Comparison of ENCODE assay signal across 1 cellular context in genomic region chr2:171434671-171434980, GRCh38.
A peak's percentile ranks its signal among the peaks of the same experiment; 100 is the strongest.
TF ChIP-seq lines count a peak whose summit lies in the region.

No MANE protein-coding gene starts in this region.

TF ChIP-seq in HepG2, 621 proteins besides CTCF, POLR2A, EP300 and RAD21 (continued from another document):
- TF ChIP-seq DRAP1 (CRISPR knock-in tag; IDR thresholded peaks at IDR 0.05) (0 out of 2 replicates have a peak, but pooled peaks have one; percentile 22), MAF1 (CRISPR knock-in tag; IDR thresholded peaks at IDR 0.05; ENCODE audit: borderline replicate concordance) (no peak), HNRNPK (IDR thresholded peaks at IDR 0.05; ENCODE audit: low read depth, low read length, poor library complexity, severe bottlenecking) (peak; percentile 10), ZNF674 (CRISPR knock-in tag; IDR thresholded peaks at IDR 0.05; ENCODE audit: low read depth) (peak; percentile 61; the same call in 1 of the 2 replicates), ZNF691 (CRISPR knock-in tag; IDR thresholded peaks at IDR 0.05; ENCODE audit: borderline replicate concordance, low read depth) (no peak), KMT2B (CRISPR knock-in tag; IDR thresholded peaks at IDR 0.05) (no peak), ZBTB42 (CRISPR knock-in tag; IDR thresholded peaks at IDR 0.05) (0 out of 2 replicates have a peak, but pooled peaks have one; percentile 69), ZBTB8A (CRISPR knock-in tag; IDR thresholded peaks at IDR 0.05; ENCODE audit: borderline replicate concordance, low read depth) (0 out of 2 replicates have a peak, but pooled peaks have one; percentile 58), MXD3 (CRISPR knock-in tag; IDR thresholded peaks at IDR 0.05) (peak; percentile 20; the same call in 1 of the 2 replicates), KLF15 (CRISPR knock-in tag; IDR thresholded peaks at IDR 0.05; ENCODE audit: borderline replicate concordance) (0 out of 2 replicates have a peak, but pooled peaks have one; percentile 3), FOXK1 (CRISPR knock-in tag; IDR thresholded peaks at IDR 0.05; ENCODE audit: borderline replicate concordance, low read depth) (no peak), RERE (CRISPR knock-in tag; IDR thresholded peaks at IDR 0.05; ENCODE audit: low read depth) (0 out of 2 replicates have a peak, but pooled peaks have one; percentile 2), ZBTB34 (CRISPR knock-in tag; IDR thresholded peaks at IDR 0.05) (0 out of 2 replicates have a peak, but pooled peaks have one; percentile 9), RBFOX2 (IDR thresholded peaks at IDR 0.05; ENCODE audit: low read depth, low read length) (0 out of 2 replicates have a peak, but pooled peaks have one; percentile 22), MTA1 (CRISPR knock-in tag; IDR thresholded peaks at IDR 0.05; ENCODE audit: borderline replicate concordance) (no peak)
